Comparison of ENCODE assay signal across 8 cellular contexts in the genomic region with DNA sequence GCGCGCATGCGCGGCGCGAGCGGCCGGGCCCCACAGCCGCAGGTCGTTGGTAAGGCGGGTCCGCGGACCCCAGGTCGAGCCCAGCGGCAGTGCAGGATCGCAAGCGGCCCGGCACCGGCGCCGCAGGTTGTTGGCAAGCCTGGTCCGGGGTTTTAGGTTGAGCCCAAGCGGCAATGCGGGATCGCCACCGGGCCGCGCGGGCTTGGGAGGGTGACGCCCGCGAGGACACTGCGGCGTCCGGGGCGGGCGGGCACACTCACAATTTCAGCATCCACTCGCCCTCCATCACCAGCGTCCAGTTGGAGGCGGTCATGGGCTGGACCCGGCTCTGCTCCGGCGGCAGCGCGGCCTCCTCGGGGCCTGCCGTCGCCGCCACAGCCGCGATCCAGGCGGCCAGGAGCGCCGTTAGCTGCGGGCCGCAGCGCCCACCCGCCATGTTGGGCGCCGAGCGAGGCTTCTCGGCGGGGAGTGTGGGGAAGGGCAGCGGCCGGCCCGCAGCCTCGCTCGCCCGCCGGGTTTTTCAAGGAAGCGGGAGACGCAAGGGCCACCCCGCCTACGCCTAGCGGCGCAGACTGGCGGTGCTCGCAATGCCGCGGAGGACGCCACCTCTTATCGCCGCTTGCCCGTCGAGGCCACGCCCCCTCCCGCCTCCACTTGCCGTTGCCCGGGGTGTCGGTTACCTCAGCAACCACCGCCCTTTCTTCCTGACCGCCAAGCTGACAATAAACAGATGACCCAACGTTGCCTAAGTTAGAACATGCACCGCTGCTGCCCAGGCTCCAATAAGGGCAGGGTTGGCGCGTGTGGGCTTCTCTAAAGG. TPM values are rescaled to one million over a fixed set of nuclear protein-coding genes. Genes with fewer than 3 reads are reported as not detected.
A peak's percentile ranks its signal among the peaks of the same experiment; 100 is the strongest.
DNase-seq lines count a peak whose midpoint lies in the region; ATAC-seq and TF ChIP-seq lines count a peak whose summit lies in the region.

A gene with protein sequence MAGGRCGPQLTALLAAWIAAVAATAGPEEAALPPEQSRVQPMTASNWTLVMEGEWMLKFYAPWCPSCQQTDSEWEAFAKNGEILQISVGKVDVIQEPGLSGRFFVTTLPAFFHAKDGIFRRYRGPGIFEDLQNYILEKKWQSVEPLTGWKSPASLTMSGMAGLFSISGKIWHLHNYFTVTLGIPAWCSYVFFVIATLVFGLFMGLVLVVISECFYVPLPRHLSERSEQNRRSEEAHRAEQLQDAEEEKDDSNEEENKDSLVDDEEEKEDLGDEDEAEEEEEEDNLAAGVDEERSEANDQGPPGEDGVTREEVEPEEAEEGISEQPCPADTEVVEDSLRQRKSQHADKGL (minus strand): TSS at position 584 of the 820 bp plus-strand sequence. CDS start 148 bp downstream, at position 436.

- H4K20me1 ChIP-seq in IMR-90 (ENCODE audit: insufficient read depth, low read length) = no peaks in the 10 kb centered on the region
- H4K20me1 ChIP-seq in PC-3 (ENCODE audit: low read length) = no peaks in the 10 kb centered on the region

- intact Hi-C loops in IMR-90 (cut with micrococcal nuclease) = no loop called here
- intact Hi-C loops in PC-3 (cut with micrococcal nuclease) = loop anchor here (2.0 kb wide), 1 partner anchor 39 kb away; no protein-coding TSS in a partner anchor

- no peaks in the 10 kb centered on the region for H3K36me3 ChIP-seq in IMR-90 (ENCODE audit: control insufficient read depth, insufficient read depth, low read length)
- H3K36me3 ChIP-seq in PC-3 (ENCODE audit: low read depth, low read length) = no peaks in the 10 kb centered on the region
- no peaks in the 10 kb centered on the region for H3K36me3 ChIP-seq in mucosa of stomach (ENCODE audit: control insufficient read depth, insufficient read depth, low read length)

- peak; percentile 96 for DNase-seq in DMS153 (lab: John Stamatoyannopoulos, UW)
- DNase-seq in IMR-90 = peak; percentile 94
- peak; percentile 93 for DNase-seq in PC-3
- DNase-seq in activated T-cell treated with anti-CD3 and anti-CD28 coated beads, Interleukin-2, amount 50 U/mL, for 1 hour = peak; percentile 83
- DNase-seq in epithelial cell of proximal tubule (ENCODE audit: low read depth) = no peak
- DNase-seq in stimulated activated CD8-positive, alpha-beta memory T cell treated with anti-CD3 and anti-CD28 coated beads, Interleukin-7, amount 100 ng/mL, for 1 hour (ENCODE audit: low read depth in 2 of 2) = peak; percentile 79 to 80

- no peaks in the 10 kb centered on the region for H3K4me1 ChIP-seq in IMR-90 (ENCODE audit: control insufficient read depth, insufficient read depth, low read length)
- peaks cover 20% of the 10 kb centered on the region for H3K4me1 ChIP-seq in PC-3 (ENCODE audit: insufficient read depth, low read length)
- peaks cover 6% of the 10 kb centered on the region for H3K4me1 ChIP-seq in mucosa of stomach (ENCODE audit: control insufficient read depth, insufficient read depth, low read length)

- H3F3A ChIP-seq in PC-3 (ENCODE audit: low read length, unreplicated experiment) = peaks cover 8% of the 10 kb centered on the region

- no peak within 1 kb of the TSS for H2BK15ac ChIP-seq in IMR-90 (ENCODE audit: low read depth, low read length)

- peak within 1 kb of the TSS; percentile 79 for H3K4me3 ChIP-seq in IMR-90 (ENCODE audit: insufficient read depth, low read depth, low read length)
- H3K4me3 ChIP-seq in PC-3 (ENCODE audit: low read length) = peak within 1 kb of the TSS; percentile 79
- peak within 1 kb of the TSS; percentile 70 for H3K4me3 ChIP-seq in epithelial cell of proximal tubule (ENCODE audit: low read depth, low read length)
- peak within 1 kb of the TSS; percentile 86 for H3K4me3 ChIP-seq in mucosa of stomach (ENCODE audit: low read length)

- H3K9me3 ChIP-seq in IMR-90 (ENCODE audit: control insufficient read depth, insufficient read depth, low read length) (no peaks in the 10 kb centered on the region), PC-3 (ENCODE audit: low read length) (no peaks in the 10 kb centered on the region), mucosa of stomach (ENCODE audit: control insufficient read depth, low read length) (no peaks in the 10 kb centered on the region)

- no peak within 1 kb of the TSS for H2AK5ac ChIP-seq in IMR-90 (ENCODE audit: low read depth, low read length)

- H4K91ac ChIP-seq in IMR-90 (ENCODE audit: insufficient read depth, low read depth, low read length) = no peak within 1 kb of the TSS; the same call in 1 of the 2 replicates

- H3K4ac ChIP-seq in IMR-90 (ENCODE audit: low read depth, low read length) = peak within 1 kb of the TSS; percentile 66

- 0 out of 2 replicates have a peak within 1 kb of the TSS, but pooled peaks have one; percentile 58 for H3K56ac ChIP-seq in IMR-90 (ENCODE audit: extremely low read depth, insufficient read depth, low read length)

- BruUV-seq in IMR-90 (replicated peaks; lab: Mats Ljungman, UMichigan) (no TSS peak), PC-3 (replicated peaks; lab: Mats Ljungman, UMichigan) (no TSS peak)

- peak within 1 kb of the TSS; percentile 33 for H2AK9ac ChIP-seq in IMR-90 (replicated peaks; ENCODE audit: low read depth, low read length, poor library complexity)

- in situ Hi-C loops in IMR-90 (cut with MboI; ENCODE audit: low sequenced_read_pairs) = no loop called here

- peak within 1 kb of the TSS; percentile 90 for H3K23ac ChIP-seq in IMR-90 (ENCODE audit: low read depth, low read length)

- no peaks in the 10 kb centered on the region for H3K9me1 ChIP-seq in IMR-90 (ENCODE audit: insufficient read depth, low read length)

- dilution Hi-C loops in IMR-90 (cut with HindIII; ENCODE audit: low sequenced_read_pairs, unreplicated experiment) = no loop called here

- POLR2A ChIA-PET in IMR-90 (lab: Charles Lee; ENCODE audit: unreplicated experiment) (no interaction called here), PC-3 (lab: Charles Lee; ENCODE audit: unreplicated experiment) (interaction anchor here (0.7 kb wide), 1 partner anchor 1926 kb away, joined by 3 read pairs; no protein-coding TSS in a partner anchor)

- H3K79me1 ChIP-seq in IMR-90 (ENCODE audit: low read depth in 1 of 2, low read length in 2 of 2) = peaks cover 3 to 19% of the 10 kb centered on the region in 2 experiments

- TF ChIP-seq RAD21 in IMR-90 (IDR thresholded peaks at IDR 0.05; ENCODE audit: low read length) = no peak

- peak within 1 kb of the TSS; percentile 67 for H3K27ac ChIP-seq in IMR-90 (ENCODE audit: insufficient read depth, low read length)
- H3K27ac ChIP-seq in PC-3 (ENCODE audit: low read length) = peak within 1 kb of the TSS; percentile 55

- peak within 1 kb of the TSS; percentile 78 for H2BK5ac ChIP-seq in IMR-90 (ENCODE audit: low read depth, low read length, poor library complexity, severe bottlenecking)

- H3K9ac ChIP-seq in IMR-90 (ENCODE audit: low read depth, low read length) (peak within 1 kb of the TSS; percentile 39), PC-3 (ENCODE audit: low read length) (peak within 1 kb of the TSS; percentile 84), mucosa of stomach (ENCODE audit: low read length) (peak within 1 kb of the TSS; percentile 84)

- H2AFZ ChIP-seq in IMR-90 (replicated peaks; ENCODE audit: low read length, poor library complexity) (peak within 1 kb of the TSS; percentile 99), PC-3 (ENCODE audit: low read length) (peak within 1 kb of the TSS; percentile 89)

- peak within 1 kb of the TSS; percentile 60; the same call in 1 of the 2 replicates for H2BK120ac ChIP-seq in IMR-90 (ENCODE audit: low read depth, low read length)

- no peaks in the 10 kb centered on the region for H3K79me2 ChIP-seq in PC-3 (ENCODE audit: low read length)

- no peak within 1 kb of the TSS for H3K18ac ChIP-seq in IMR-90 (ENCODE audit: low read depth, low read length)

- WGBS in IMR-90 (ENCODE audit: extremely low coverage in 2 of 2, insufficient read length in 1 of 2), 2 experiments = 0% methylated on average over 47 of the region's 96 CpGs; no CpG with 5 or more reads in 1 of the 2 experiments

- H3K27me3 ChIP-seq in IMR-90 (ENCODE audit: control insufficient read depth, insufficient read depth, low read length) (no peaks in the 10 kb centered on the region), PC-3 (ENCODE audit: low read length) (peaks cover 6% of the 10 kb centered on the region; the same call in 1 of the 2 replicates), mucosa of stomach (ENCODE audit: control insufficient read depth, insufficient read depth, low read length) (no peaks in the 10 kb centered on the region)

- peak within 1 kb of the TSS; percentile 39; the same call in 1 of the 2 replicates for H2BK20ac ChIP-seq in IMR-90 (ENCODE audit: low read depth, low read length)

- H4K5ac ChIP-seq in IMR-90 (ENCODE audit: low read depth, low read length) = no peak within 1 kb of the TSS

- CTCF ChIA-PET in IMR-90 (lab: Yijun Ruan, JAX) = interaction anchor here (0.5 to 1.0 kb wide), 2 partner anchors 11 to 83 kb away, joined by 3 read pairs; no protein-coding TSS in a partner anchor
- CTCF ChIA-PET in PC-3 (lab: Charles Lee) = no interaction called here

- H3K4me2 ChIP-seq in IMR-90 (ENCODE audit: low read depth, low read length) (peak within 1 kb of the TSS; percentile 98), PC-3 (ENCODE audit: low read length) (peak within 1 kb of the TSS; percentile 88)

- peak; percentile 94 for ATAC-seq in GM21528 (IDR thresholded peaks at IDR 0.05; ENCODE audit: low FRiP score, unreplicated experiment)
- ATAC-seq in IMR-90 (ENCODE audit: low read depth) = peak; percentile 96
- ATAC-seq in PC-3 = peak; percentile 82

- peak within 1 kb of the TSS in 1 of 2 experiments; percentile 68; a peak in 1 of 4 replicates for H4K8ac ChIP-seq in IMR-90 (ENCODE audit: low read depth in 2 of 2, low read length in 2 of 2)

- peak; percentile 93 for TF ChIP-seq POLR2A in IMR-90 (IDR thresholded peaks at IDR 0.05; ENCODE audit: low read depth, low read length)

- peak; percentile 28; the same call in 1 of the 2 replicates for TF ChIP-seq CTCF in IMR-90 (conservative IDR thresholded peaks at IDR 0.05; ENCODE audit: low read depth, low read length)
- peak; percentile 40; the same call in 1 of the 2 replicates for TF ChIP-seq CTCF in PC-3 (conservative IDR thresholded peaks at IDR 0.05; ENCODE audit: low read depth, low read length)
- TF ChIP-seq CTCF in epithelial cell of proximal tubule (conservative IDR thresholded peaks at IDR 0.05; ENCODE audit: low read depth, low read length) = no peak

- peak within 1 kb of the TSS; percentile 38; the same call in 1 of the 2 replicates for H3K14ac ChIP-seq in IMR-90 (replicated peaks; ENCODE audit: low read depth, low read length)

- H3K9me2 ChIP-seq in PC-3 (replicated peaks; ENCODE audit: low read length) = no peaks in the 10 kb centered on the region

TF ChIP-seq in IMR-90, 13 proteins besides CTCF, POLR2A, EP300 and RAD21 (continues in another document):
- no peak for TF ChIP-seq BHLHE40 (IDR thresholded peaks at IDR 0.05; ENCODE audit: low read depth, low read length)

RNA-seq across cellular contexts. Expression of the gene that starts here (rescaled TPM):
- total RNA-seq in IMR-90 (2012; rRNA removed) (13.6 and 17.8 TPM in 2 replicates), PC-3 (2014; rRNA removed) (12.3 and 12.4 TPM in 2 replicates), epithelial cell of proximal tubule (15.3 and 23.5 TPM in 2 replicates)
- 4.7 and 5.4 TPM in 2 replicates for polyA plus RNA-seq in IMR-90 (2012; rRNA removed)
- polyA plus RNA-seq in IMR-90 (2012; cell fraction: cytosol; rRNA removed) = 2.6 and 3.7 TPM in 2 replicates
- polyA plus RNA-seq in IMR-90 (2012; cell fraction: nucleus; rRNA removed; ENCODE audit: low replicate concordance) = 1.5 and 2.4 TPM in 2 replicates
